10 cellular contexts compared by ENCODE assay signal in the genomic region with DNA sequence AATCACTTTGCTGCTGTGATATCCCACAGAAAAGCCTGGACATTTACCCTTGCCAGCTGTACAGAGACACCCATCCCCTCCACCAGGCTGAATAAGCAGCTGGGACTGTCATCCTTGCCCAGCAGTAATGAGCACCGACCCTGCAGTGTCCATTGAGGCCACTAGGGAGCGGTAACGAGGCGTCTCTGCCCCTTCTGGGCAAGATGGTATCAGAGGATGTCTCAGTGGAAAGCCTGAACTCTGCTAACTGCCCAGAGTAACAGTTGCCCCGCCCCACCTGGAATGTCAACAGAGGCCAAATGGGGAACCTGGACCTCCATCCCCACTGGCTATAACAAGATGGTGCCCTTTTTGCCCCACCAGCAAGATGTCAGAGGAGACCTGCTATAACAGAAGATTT. TPM values are rescaled to one million over a fixed set of nuclear protein-coding genes. Genes with fewer than 3 reads are reported as not detected.
DNase-seq lines count a peak whose midpoint lies in the region; ATAC-seq and TF ChIP-seq lines count a peak whose summit lies in the region.
"Had no signal": no experiment of that assay in that cellular context is flagged by ENCODE, and none has a peak within 500 bp of the region (broad histone marks: within the 10 kb centered on the region; RNA-seq: fewer than 3 reads in every experiment).

No MANE protein-coding gene starts in this region.

- H3K9me3 ChIP-seq in right atrium auricular region: no peaks in the 10 kb centered on the region
- no peaks in the 10 kb centered on the region for H3K9me3 ChIP-seq in OCI-LY3 (ENCODE audit: insufficient read depth, low read length)
- H3K9me3 ChIP-seq in colonic mucosa: no peaks in the 10 kb centered on the region

- H3K4me3 ChIP-seq in right atrium auricular region (no peak overlapping the region), OCI-LY3 (ENCODE audit: low read length) (no peak overlapping the region), colonic mucosa (no peak overlapping the region), retinal pigment epithelial cell (ENCODE audit: low read length) (no peak overlapping the region)

- intact Hi-C loops in left cardiac atrium (cut with DNase I) (no loop called here), colonic mucosa (cut with DNase I) (no loop called here)
- intact Hi-C loops in activated T-helper 2 cell treated with anti-CD3 and anti-CD28 coated beads, Interferon-gamma antibody, Interleukin-2, Interleukin-4, amounts not matched to agents 10 μg/mL and 5 μg/mL and 100 μg/mL, durations not matched to agents 14 hours and 24 hours and 36 hours (cut with micrococcal nuclease): no loop called here

- H3K4me1 Mint-ChIP-seq in activated T-helper 2 cell treated with anti-CD3 and anti-CD28 coated beads, Interferon-gamma antibody, Interleukin-2, Interleukin-4, amounts not matched to agents 10 μg/mL and 5 μg/mL and 100 μg/mL, durations not matched to agents 14 hours and 24 hours and 36 hours (ENCODE audit: low read depth): no peaks in the 10 kb centered on the region

- no peak for ATAC-seq in left cardiac atrium

- no peak overlapping the region for H3K27ac Mint-ChIP-seq in activated T-helper 2 cell treated with anti-CD3 and anti-CD28 coated beads, Interferon-gamma antibody, Interleukin-2, Interleukin-4, amounts not matched to agents 10 μg/mL and 5 μg/mL and 100 μg/mL, durations not matched to agents 14 hours and 24 hours and 36 hours
- H3K27ac Mint-ChIP-seq: dendritic cell treated with granulocyte-macrophage colony-stimulating factor and Interleukin-4, amounts not matched to agents 40 ng/mL and 50 ng/mL, for 4 days; stimulated activated naive CD8-positive, alpha-beta T cell treated with anti-CD3 and anti-CD28 coated beads, Interleukin-15, Interleukin-2, amounts not matched to agents 100 ng/mL and 50 ng/mL, for 24 hours had no signal

- H3K79me2 ChIP-seq in OCI-LY3 (ENCODE audit: low read length): no peaks in the 10 kb centered on the region

- H3K36me3 ChIP-seq in right atrium auricular region (no peaks in the 10 kb centered on the region), OCI-LY3 (replicated peaks; ENCODE audit: low read depth, low read length) (no peaks in the 10 kb centered on the region), colonic mucosa (no peaks in the 10 kb centered on the region)

- H3K27me3 Mint-ChIP-seq in activated T-helper 2 cell treated with anti-CD3 and anti-CD28 coated beads, Interferon-gamma antibody, Interleukin-2, Interleukin-4, amounts not matched to agents 10 μg/mL and 5 μg/mL and 100 μg/mL, durations not matched to agents 14 hours and 24 hours and 36 hours (ENCODE audit: low read depth): no peaks in the 10 kb centered on the region

- H2AFZ ChIP-seq in OCI-LY3 (ENCODE audit: low read depth, low read length): no peak overlapping the region

- DNase-seq in right atrium auricular region (ENCODE audit: low spot score) (peak; percentile 42), left cardiac atrium (no peak), colonic mucosa (peak; percentile 56), retinal pigment epithelial cell (ENCODE audit: low read depth) (no peak), NCI-H1092 treated with DMSO at 0.1 percent for 48 hours (lab: John Stamatoyannopoulos, UW) (no peak), mucosa of gallbladder (ENCODE audit: low spot score) (no peak)
- DNase-seq in activated T-helper 2 cell treated with anti-CD3 and anti-CD28 coated beads, Interferon-gamma antibody, Interleukin-2, Interleukin-4, amounts not matched to agents 10 μg/mL and 5 μg/mL and 100 μg/mL, durations not matched to agents 14 hours and 24 hours and 36 hours (ENCODE audit: low spot score): no peak

- H3K27me3 ChIP-seq in right atrium auricular region: no peaks in the 10 kb centered on the region
- H3K27me3 ChIP-seq in OCI-LY3 (ENCODE audit: low read depth, low read length): peaks cover 3% of the 10 kb centered on the region; the same call in 1 of the 2 replicates
- no peaks in the 10 kb centered on the region for H3K27me3 ChIP-seq in colonic mucosa

- no peak overlapping the region for H3K27ac ChIP-seq in right atrium auricular region
- no peak overlapping the region for H3K27ac ChIP-seq in OCI-LY3 (ENCODE audit: low read length)
- no peak overlapping the region for H3K27ac ChIP-seq in colonic mucosa

- H3K9me3 Mint-ChIP-seq in activated T-helper 2 cell treated with anti-CD3 and anti-CD28 coated beads, Interferon-gamma antibody, Interleukin-2, Interleukin-4, amounts not matched to agents 10 μg/mL and 5 μg/mL and 100 μg/mL, durations not matched to agents 14 hours and 24 hours and 36 hours: peaks cover 22% of the 10 kb centered on the region
- H3K9me3 Mint-ChIP-seq: dendritic cell treated with granulocyte-macrophage colony-stimulating factor and Interleukin-4, amounts not matched to agents 40 ng/mL and 50 ng/mL, for 4 days had no signal

- H3K9ac ChIP-seq in OCI-LY3 (ENCODE audit: low read length) (no peak overlapping the region), colonic mucosa (ENCODE audit: low read depth in 2 of 2, low read length in 2 of 2) (no peak overlapping the region)

- no peaks in the 10 kb centered on the region for H3K4me1 ChIP-seq in right atrium auricular region
- peaks cover 9% of the 10 kb centered on the region for H3K4me1 ChIP-seq in OCI-LY3 (ENCODE audit: low read length)
- no peaks in the 10 kb centered on the region for H3K4me1 ChIP-seq in colonic mucosa

- H3K36me3 Mint-ChIP-seq in activated T-helper 2 cell treated with anti-CD3 and anti-CD28 coated beads, Interferon-gamma antibody, Interleukin-2, Interleukin-4, amounts not matched to agents 10 μg/mL and 5 μg/mL and 100 μg/mL, durations not matched to agents 14 hours and 24 hours and 36 hours (ENCODE audit: low read depth): no peaks in the 10 kb centered on the region

- no peak overlapping the region for H3K4me3 Mint-ChIP-seq in activated T-helper 2 cell treated with anti-CD3 and anti-CD28 coated beads, Interferon-gamma antibody, Interleukin-2, Interleukin-4, amounts not matched to agents 10 μg/mL and 5 μg/mL and 100 μg/mL, durations not matched to agents 14 hours and 24 hours and 36 hours (ENCODE audit: low read depth)
- H3K4me3 Mint-ChIP-seq: dendritic cell treated with granulocyte-macrophage colony-stimulating factor and Interleukin-4, amounts not matched to agents 40 ng/mL and 50 ng/mL, for 4 days; stimulated activated naive CD8-positive, alpha-beta T cell treated with anti-CD3 and anti-CD28 coated beads, Interleukin-15, Interleukin-2, amounts not matched to agents 100 ng/mL and 50 ng/mL, for 24 hours had no signal

- no peaks in the 10 kb centered on the region for H4K20me1 ChIP-seq in OCI-LY3 (ENCODE audit: insufficient read depth, low read length)

- TF ChIP-seq CTCF in right atrium auricular region (IDR thresholded peaks at IDR 0.05): peak in 1 of 2 donors; percentile 41
- TF ChIP-seq CTCF in OCI-LY3 (IDR thresholded peaks at IDR 0.05; ENCODE audit: low read depth, low read length): peak; percentile 51
- TF ChIP-seq CTCF in colonic mucosa (IDR thresholded peaks at IDR 0.05): peak; percentile 36
- TF ChIP-seq CTCF in retinal pigment epithelial cell (conservative IDR thresholded peaks at IDR 0.05; ENCODE audit: low read depth, low read length): peak; percentile 64

- no peak overlapping the region for H3K4me2 ChIP-seq in OCI-LY3 (ENCODE audit: low read length)

RNA-seq across cellular contexts. Expression of a gene that starts 22.8 kb away (rescaled TPM):
- not detected for total RNA-seq in right atrium auricular region
- not detected for total RNA-seq in left cardiac atrium
- under 1 TPM in 1 of 2 donors, not detected in 1; 0.85 TPM for total RNA-seq in colonic mucosa
- not detected in 2 replicates for total RNA-seq in activated T-helper 2 cell treated with anti-CD3 and anti-CD28 coated beads, Interferon-gamma antibody, Interleukin-2, Interleukin-4, amounts not matched to agents 10 μg/mL and 5 μg/mL and 100 μg/mL, durations not matched to agents 14 hours and 24 hours and 36 hours
- total RNA-seq in mucosa of gallbladder: 0.12 TPM

RNA-seq across cellular contexts. Expression of a gene that starts 52.0 kb away (rescaled TPM):
- total RNA-seq in right atrium auricular region: 10 to 100 TPM in 1 of 2 donors, 1 to 10 TPM in 1; 2.9 to 12.2 TPM
- 1 to 10 TPM; 3.4 to 4.9 TPM for total RNA-seq in left cardiac atrium
- total RNA-seq in colonic mucosa: 1 to 10 TPM; 6.4 to 7.3 TPM
- total RNA-seq in activated T-helper 2 cell treated with anti-CD3 and anti-CD28 coated beads, Interferon-gamma antibody, Interleukin-2, Interleukin-4, amounts not matched to agents 10 μg/mL and 5 μg/mL and 100 μg/mL, durations not matched to agents 14 hours and 24 hours and 36 hours: 7.3 and 8.3 TPM in 2 replicates
- total RNA-seq in mucosa of gallbladder: 8.2 TPM

Comparison
In these comparisons a context has a peak if more than half of its experiments do, and no peak if none do; other contexts are left out.
1. DNase-seq: peak in right atrium auricular region (single experiment) and colonic mucosa (single experiment); none in left cardiac atrium (single experiment), retinal pigment epithelial cell (single experiment), activated T-helper 2 cell treated with anti-CD3 and anti-CD28 coated beads, Interferon-gamma antibody, Interleukin-2, Interleukin-4, amounts not matched to agents 10 μg/mL and 5 μg/mL and 100 μg/mL, durations not matched to agents 14 hours and 24 hours and 36 hours (single experiment), NCI-H1092 treated with DMSO at 0.1 percent for 48 hours (single experiment) and mucosa of gallbladder (single experiment).